Comparison of ENCODE assay signal across 8 cellular contexts in the genomic region with DNA sequence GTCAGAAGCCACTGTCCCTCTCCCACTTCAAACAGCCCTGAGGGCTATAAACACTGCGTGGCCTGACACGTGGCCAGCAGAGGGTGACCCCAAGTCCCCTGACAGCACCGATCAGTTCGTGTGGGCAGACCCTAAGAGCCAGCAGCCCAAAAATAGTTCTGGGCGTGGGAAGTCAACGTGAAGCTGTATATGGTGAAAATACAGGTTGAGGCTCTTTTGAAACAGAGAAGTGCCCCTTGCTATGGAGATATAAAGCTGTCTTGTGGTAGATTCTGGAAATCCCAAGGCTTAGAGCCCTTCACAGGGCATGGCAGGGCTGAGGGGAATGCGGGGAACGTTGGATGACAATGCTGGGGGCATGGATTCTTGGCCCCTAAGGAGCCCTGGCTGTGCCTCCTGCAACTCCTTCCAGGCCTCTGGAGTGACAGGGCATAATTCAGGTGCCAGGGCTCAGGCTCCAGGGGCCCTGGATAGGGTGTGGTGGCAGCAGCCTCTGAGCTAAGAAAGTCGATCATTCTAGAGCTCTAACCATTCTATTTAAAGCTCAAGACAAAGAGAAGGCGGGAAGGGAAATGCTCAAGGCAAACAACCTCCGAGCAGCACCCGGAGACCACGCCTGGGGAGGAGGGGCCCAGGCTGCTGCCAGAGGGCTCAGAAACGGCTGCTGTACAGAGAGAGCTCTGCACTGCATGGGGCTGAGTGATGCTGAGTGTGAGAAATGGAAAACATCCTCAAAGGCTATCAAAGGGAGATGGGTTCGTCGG.
DNase-seq lines count a peak whose midpoint lies in the region; ATAC-seq and TF ChIP-seq lines count a peak whose summit lies in the region.

No MANE protein-coding gene starts in this region.

- H4K8ac ChIP-seq in mesenchymal stem cell (ENCODE audit: low read length), result no peak overlapping the region

- H2BK15ac ChIP-seq in mesenchymal stem cell (ENCODE audit: low read depth, poor library complexity, severe bottlenecking), result no peak overlapping the region

- no peak overlapping the region for H2BK5ac ChIP-seq in mesenchymal stem cell (ENCODE audit: low read depth, low read length, poor library complexity, severe bottlenecking)

- peak; percentile 98 for ATAC-seq in CD8-positive, alpha-beta T cell
- ATAC-seq in GM21367 (IDR thresholded peaks at IDR 0.05; ENCODE audit: unreplicated experiment), result peak; percentile 83
- ATAC-seq in HG02970 (IDR thresholded peaks at IDR 0.05; ENCODE audit: low FRiP score, unreplicated experiment), result no peak

- 51% methylated on average over 13 of the region's 16 CpGs for WGBS in mesenchymal stem cell

- H3K79me1 ChIP-seq in mesenchymal stem cell (replicated peaks; ENCODE audit: low read length, poor library complexity, severe bottlenecking), result no peaks in the 10 kb centered on the region

- H2AK5ac ChIP-seq in mesenchymal stem cell (ENCODE audit: low read length, severe bottlenecking), result no peak overlapping the region

- H3K23ac ChIP-seq in mesenchymal stem cell (ENCODE audit: low read length in 2 of 2), result no peak overlapping the region

- intact Hi-C loops in CD8-positive, alpha-beta T cell (cut with DNase I, micrococcal nuclease), result loop anchor here (1.0 to 5.0 kb wide), 11 partner anchors 15 to 72 kb away; a partner anchor contains a TSS

- H3K4me3 ChIP-seq in CD8-positive, alpha-beta T cell (ENCODE audit: low read depth, low read length), result peak overlapping the region; percentile 17
- H3K4me3 ChIP-seq in SK-N-MC (0 out of 2 replicates have a peak overlapping the region, but pooled peaks have one; percentile 21), mesenchymal stem cell (ENCODE audit: insufficient read depth in 1 of 2, low read depth in 1 of 2, low read length in 2 of 2) (no peak overlapping the region)

- H3K14ac ChIP-seq in mesenchymal stem cell (ENCODE audit: low read length in 2 of 2), result no peak overlapping the region

- no peak overlapping the region for H4K91ac ChIP-seq in mesenchymal stem cell (ENCODE audit: low read length)

- peak overlapping the region; percentile 8 for H2AFZ ChIP-seq in mesenchymal stem cell (ENCODE audit: low read depth, low read length)

- no peak overlapping the region for H3K4ac ChIP-seq in mesenchymal stem cell (ENCODE audit: low read depth in 1 of 2, low read length in 2 of 2)

- POLR2A ChIA-PET in CD8-positive, alpha-beta T cell (lab: Charles Lee), result interaction anchor here (0.7 to 4.6 kb wide), 31 partner anchors 8 to 136 kb away, joined by 3 to 54 read pairs (median 6); a partner anchor contains a TSS

- peaks cover 48% of the 10 kb centered on the region for H3K4me1 Mint-ChIP-seq in CD8-positive, alpha-beta T cell (ENCODE audit: low read depth)

- CTCF ChIA-PET in CD8-positive, alpha-beta T cell (lab: Charles Lee), result interaction anchor here (0.6 to 2.9 kb wide), 24 partner anchors 9 to 146 kb away, joined by 3 to 14 read pairs (median 5); a partner anchor contains a TSS

- H3K27ac ChIP-seq in CD8-positive, alpha-beta T cell (ENCODE audit: low read depth, low read length), result peak overlapping the region; percentile 60
- H3K27ac ChIP-seq in SK-N-MC (peak overlapping the region; percentile 70), mesenchymal stem cell (ENCODE audit: low read length, poor library complexity, severe bottlenecking) (no peak overlapping the region)

- peak; percentile 63 to 94 (median 84) for DNase-seq in CD8-positive, alpha-beta T cell
- DNase-seq in KBM-7 (peak; percentile 77), SK-N-MC (ENCODE audit: low read depth, low spot score) (peak; percentile 55), mesenchymal stem cell (no peak)
- DNase-seq in activated naive CD8-positive, alpha-beta T cell treated with anti-CD3 and anti-CD28 coated beads, Interleukin-2, amount 50 U/mL, for 16 hours (ENCODE audit: low read depth, low spot score), result peak; percentile 54
- peak; percentile 74 for DNase-seq in stimulated activated naive CD4-positive, alpha-beta T cell treated with Interleukin-2 at 50 U/mL for 16 hours (lab: John Stamatoyannopoulos, UW)

- H3K27me3 ChIP-seq in CD8-positive, alpha-beta T cell (ENCODE audit: insufficient read depth, low read length), result no peaks in the 10 kb centered on the region
- peaks cover 4 to 12% of the 10 kb centered on the region in 2 experiments for H3K27me3 ChIP-seq in mesenchymal stem cell (ENCODE audit: control insufficient read depth in 1 of 2, insufficient read depth in 1 of 2, low read length in 2 of 2)

- no peak overlapping the region for H3K18ac ChIP-seq in mesenchymal stem cell (ENCODE audit: low read depth in 1 of 2, low read length in 2 of 2)

- H3K27ac Mint-ChIP-seq in CD8-positive, alpha-beta T cell, result peak overlapping the region; percentile 98

- no peaks in the 10 kb centered on the region for H3K9me3 Mint-ChIP-seq in CD8-positive, alpha-beta T cell

- H3K27me3 Mint-ChIP-seq in CD8-positive, alpha-beta T cell (ENCODE audit: low read depth), result no peaks in the 10 kb centered on the region

- H3K36me3 ChIP-seq in CD8-positive, alpha-beta T cell (ENCODE audit: insufficient read depth, low read length), result no peaks in the 10 kb centered on the region
- H3K36me3 ChIP-seq in SK-N-MC (ENCODE audit: insufficient read depth, low read length), result no peaks in the 10 kb centered on the region
- H3K36me3 ChIP-seq in mesenchymal stem cell (ENCODE audit: control insufficient read depth in 1 of 2, insufficient read depth in 2 of 2, low read depth in 1 of 2, low read length in 2 of 2), result no peaks in the 10 kb centered on the region

- no peaks in the 10 kb centered on the region for H3K9me3 ChIP-seq in CD8-positive, alpha-beta T cell (ENCODE audit: low read length)
- H3K9me3 ChIP-seq in SK-N-MC (ENCODE audit: low read depth, low read length), result no peaks in the 10 kb centered on the region
- no peaks in the 10 kb centered on the region for H3K9me3 ChIP-seq in mesenchymal stem cell (ENCODE audit: control insufficient read depth, low read length)

- H3K9ac ChIP-seq in SK-N-MC (ENCODE audit: insufficient read length) (peak overlapping the region; percentile 27), mesenchymal stem cell (ENCODE audit: low read length) (no peak overlapping the region)

- TF ChIP-seq CTCF in CD8-positive, alpha-beta T cell (IDR thresholded peaks at IDR 0.05), result no peak

- peak overlapping the region; percentile 75 for H3K4me3 Mint-ChIP-seq in CD8-positive, alpha-beta T cell

- H3K4me1 ChIP-seq in CD8-positive, alpha-beta T cell (ENCODE audit: insufficient read depth, low read length), result peaks cover 46% of the 10 kb centered on the region
- peaks cover 4% of the 10 kb centered on the region for H3K4me1 ChIP-seq in mesenchymal stem cell (ENCODE audit: control insufficient read depth, insufficient read depth, low read depth, low read length)

- H2BK120ac ChIP-seq in mesenchymal stem cell (ENCODE audit: low read depth, low read length), result no peak overlapping the region

- H2BK12ac ChIP-seq in mesenchymal stem cell (ENCODE audit: low read length in 2 of 2), result no peak overlapping the region

- H3K4me2 ChIP-seq in mesenchymal stem cell (ENCODE audit: low read length, poor library complexity, severe bottlenecking), result no peak overlapping the region

- in situ Hi-C loops in KBM-7 (cut with MboI; ENCODE audit: low pct_unique_long_range_greater_than_20kb, low sequenced_read_pairs), result no loop called here

- H3K36me3 Mint-ChIP-seq in CD8-positive, alpha-beta T cell, result no peaks in the 10 kb centered on the region

Comparison
In these comparisons a context has a peak if more than half of its experiments do, and no peak if none do; other contexts are left out.
1. H3K4me3 ChIP-seq: peak in CD8-positive, alpha-beta T cell (single experiment) and SK-N-MC (single experiment); none in mesenchymal stem cell (0 of 2).